8 cellular contexts compared by ENCODE assay signal in the genomic region with DNA sequence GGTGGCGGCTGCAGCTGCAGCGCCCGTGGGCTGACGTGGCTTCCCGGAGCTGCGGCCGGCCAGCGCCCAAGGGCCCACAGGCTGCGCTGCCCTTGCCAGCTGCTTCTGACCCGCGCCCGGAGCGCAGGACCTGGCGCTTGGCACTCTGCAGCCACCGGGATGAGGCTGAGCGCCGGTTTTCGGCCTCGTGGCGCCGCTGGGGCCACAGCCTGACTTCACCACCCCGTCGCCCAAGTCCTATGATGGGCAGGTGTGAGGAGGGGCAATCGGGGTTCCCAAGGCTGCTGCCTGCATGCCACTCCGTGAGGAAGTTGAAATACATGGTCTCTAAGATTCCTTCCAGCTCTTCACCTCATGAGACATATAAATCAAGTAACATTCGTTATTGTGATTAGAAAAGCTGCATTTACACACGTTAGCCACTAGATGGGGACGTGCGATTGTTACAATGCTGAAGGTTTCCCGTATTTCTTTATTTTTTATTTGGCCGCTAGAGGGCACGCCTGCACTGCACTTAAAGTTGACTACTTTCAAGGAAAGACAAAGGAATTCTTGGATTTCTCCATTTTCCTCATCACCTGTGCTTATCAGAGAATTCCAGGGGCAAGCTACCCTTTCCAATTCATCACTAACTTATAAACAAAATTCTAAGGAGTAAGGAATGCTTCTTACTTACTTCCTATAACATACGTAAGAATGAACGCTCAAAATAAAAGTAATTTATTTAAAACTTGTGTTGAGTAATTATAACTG. TPM values are rescaled to one million over a fixed set of nuclear protein-coding genes. Genes with fewer than 3 reads are reported as not detected.
A peak's percentile ranks its signal among the peaks of the same experiment; 100 is the strongest.
DNase-seq lines count a peak whose midpoint lies in the region; ATAC-seq and TF ChIP-seq lines count a peak whose summit lies in the region.
"Not testable (repeated sequence)": the region's sequence is repeated elsewhere in the genome, so short reads cannot be mapped to it uniquely, and the experiment has no call there.

No MANE protein-coding gene starts in this region.

- H4K20me1 ChIP-seq in BLaER1, result not testable (repeated sequence)

- peak overlapping the region; percentile 78 for H3K27ac ChIP-seq in BLaER1

- peak; percentile 58 for TF ChIP-seq CTCF in fibroblast of the aortic adventitia (IDR thresholded peaks at IDR 0.05; ENCODE audit: insufficient read depth, low read length)

- peak overlapping the region; percentile 92 for H3K4me2 ChIP-seq in BLaER1

- H3K27ac Mint-ChIP-seq in activated naive CD8-positive, alpha-beta T cell treated with anti-CD3 and anti-CD28 coated beads, Interleukin-2, amount 10 ng/mL, durations not matched to agents 7 days and 5 days, result peak overlapping the region; percentile 91

- peak overlapping the region; percentile 73 for H3K4me3 ChIP-seq in BLaER1
- peak overlapping the region; percentile 65 for H3K4me3 ChIP-seq in fibroblast of the aortic adventitia (ENCODE audit: low read depth, low read length)
- peak overlapping the region; percentile 55 for H3K4me3 ChIP-seq in mononuclear cell (ENCODE audit: low read length)

- ATAC-seq in GM19372 (IDR thresholded peaks at IDR 0.05; ENCODE audit: low read depth, unreplicated experiment) (peak; percentile 42), HG03280 (IDR thresholded peaks at IDR 0.05; ENCODE audit: unreplicated experiment) (peak; percentile 46), SK-N-SH treated with all-trans-retinoic acid at 6 μM for 48 hours (peak; percentile 77)
- peak; percentile 57 for ATAC-seq in activated naive CD8-positive, alpha-beta T cell treated with anti-CD3 and anti-CD28 coated beads, Interleukin-2, amount 10 ng/mL, durations not matched to agents 7 days and 5 days (ENCODE audit: low read depth)

- not testable (repeated sequence) for H3K27me3 ChIP-seq in BLaER1; mononuclear cell (ENCODE audit: insufficient read depth, low read length)

- peak overlapping the region; percentile 88 for H3K4me3 Mint-ChIP-seq in activated naive CD8-positive, alpha-beta T cell treated with anti-CD3 and anti-CD28 coated beads, Interleukin-2, amount 10 ng/mL, durations not matched to agents 7 days and 5 days

- peaks cover 23% of the 10 kb centered on the region for H3K27me3 Mint-ChIP-seq in activated naive CD8-positive, alpha-beta T cell treated with anti-CD3 and anti-CD28 coated beads, Interleukin-2, amount 10 ng/mL, durations not matched to agents 7 days and 5 days

- not testable (repeated sequence) for H3K4me1 Mint-ChIP-seq in activated naive CD8-positive, alpha-beta T cell treated with anti-CD3 and anti-CD28 coated beads, Interleukin-2, amount 10 ng/mL, durations not matched to agents 7 days and 5 days

- not testable (repeated sequence) for H3K36me3 ChIP-seq in BLaER1

- H3K9me3 ChIP-seq in BLaER1; mononuclear cell (ENCODE audit: low read depth, low read length): not testable (repeated sequence)

- not testable (repeated sequence) for H3K36me3 Mint-ChIP-seq in activated naive CD8-positive, alpha-beta T cell treated with anti-CD3 and anti-CD28 coated beads, Interleukin-2, amount 10 ng/mL, durations not matched to agents 7 days and 5 days

- not testable (repeated sequence) for H3K4me1 ChIP-seq in BLaER1; mononuclear cell (ENCODE audit: insufficient read depth, low read length)

- POLR2A ChIA-PET in activated naive CD8-positive, alpha-beta T cell treated with anti-CD3 and anti-CD28 coated beads, Interleukin-2, amount 10 ng/mL, durations not matched to agents 7 days and 5 days (lab: Charles Lee), result interaction anchor here (0.7 to 1.5 kb wide), 4 partner anchors 124 to 272 kb away, joined by 3 to 4 read pairs (median 3); partner anchors contain the start of gene ADRA2B

- not testable (repeated sequence) for H3K9me3 Mint-ChIP-seq in activated naive CD8-positive, alpha-beta T cell treated with anti-CD3 and anti-CD28 coated beads, Interleukin-2, amount 10 ng/mL, durations not matched to agents 7 days and 5 days

- DNase-seq in activated naive CD8-positive, alpha-beta T cell treated with anti-CD3 and anti-CD28 coated beads, Interleukin-2, amount 10 ng/mL, durations not matched to agents 7 days and 5 days, result peak; percentile 67
- DNase-seq in fibroblast of the aortic adventitia (ENCODE audit: low read depth), result peak; percentile 52
- DNase-seq in stimulated activated CD4-positive, alpha-beta T cell treated with anti-CD3 and anti-CD28 coated beads, Interleukin-4, amount 100 ng/mL, for 4 hours, result peak; percentile 15 to 26

- H3K9ac ChIP-seq in BLaER1, result peak overlapping the region; percentile 80

RNA-seq across cellular contexts. Expression of gene ANKRD36C, which starts 1.1 kb away (rescaled TPM):
- 10 to 100 TPM; 87.0 to 89.7 TPM for total RNA-seq in activated naive CD8-positive, alpha-beta T cell treated with anti-CD3 and anti-CD28 coated beads, Interleukin-2, amount 10 ng/mL, durations not matched to agents 7 days and 5 days
- 69.1 and 94.5 TPM in 2 replicates for total RNA-seq in fibroblast of the aortic adventitia (ENCODE audit: low replicate concordance)
- 83.4 TPM for total RNA-seq in mononuclear cell

RNA-seq across cellular contexts. Expression of gene GPAT2, which starts 42.0 kb away (rescaled TPM):
- total RNA-seq in activated naive CD8-positive, alpha-beta T cell treated with anti-CD3 and anti-CD28 coated beads, Interleukin-2, amount 10 ng/mL, durations not matched to agents 7 days and 5 days, result 10 to 100 TPM; 14.0 to 15.0 TPM
- total RNA-seq in fibroblast of the aortic adventitia (ENCODE audit: low replicate concordance) (10.2 TPM in 1 of 2 replicates, not detected in the other), mononuclear cell (1.3 TPM)

Comparison
In these comparisons a context has a peak if more than half of its experiments do, and no peak if none do; other contexts are left out.
1. Peak in every context shown above with its lines: DNase-seq, ATAC-seq, H3K4me3 ChIP-seq and H3K27ac ChIP-seq.